20 cellular contexts compared by ENCODE assay signal in the genomic region with DNA sequence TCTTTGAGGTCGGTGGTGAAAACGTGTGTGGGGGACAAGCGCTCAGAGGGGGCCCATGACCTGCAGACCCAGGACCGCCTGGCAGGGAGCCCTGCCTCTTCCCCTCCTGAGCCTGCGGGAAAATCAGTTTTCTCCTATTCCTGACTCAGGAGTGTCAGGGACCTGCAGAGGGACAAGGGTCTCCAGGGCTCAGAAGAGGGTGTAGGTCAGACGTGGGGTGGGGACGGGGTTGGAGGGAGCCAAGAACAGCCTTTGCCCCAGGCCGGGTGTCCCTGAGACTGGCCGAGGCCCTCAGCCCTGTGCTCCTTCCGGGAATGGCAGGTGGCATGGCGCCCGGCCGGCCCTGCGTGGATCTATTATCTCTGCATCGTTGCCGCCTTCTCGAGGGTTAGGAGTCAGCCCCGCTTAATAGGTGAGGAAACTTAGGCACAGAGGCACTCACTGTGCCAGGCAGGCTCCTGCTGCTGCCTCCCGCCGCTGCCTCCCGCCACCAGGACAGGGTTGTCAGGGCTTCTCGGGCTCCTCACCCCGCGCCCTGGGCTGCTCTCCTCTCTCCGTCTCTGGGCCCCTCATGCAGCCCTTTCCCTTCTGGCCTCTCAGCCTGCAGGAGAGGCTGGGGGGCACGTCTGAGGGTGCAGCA. TPM values are rescaled to one million over a fixed set of nuclear protein-coding genes. Genes with fewer than 3 reads are reported as not detected.
DNase-seq lines count a peak whose midpoint lies in the region; FAIRE-seq and TF ChIP-seq lines count a peak whose summit lies in the region.
"Had no signal": no experiment of that assay in that cellular context is flagged by ENCODE, and none has a peak within 500 bp of the region (broad histone marks: within the 10 kb centered on the region; RNA-seq: fewer than 3 reads in every experiment).

No MANE protein-coding gene starts in this region.

- H3K4me2 ChIP-seq in osteoblast (ENCODE audit: insufficient read depth, low read length) = no peak overlapping the region
- H3K4me2 ChIP-seq: GM23338 had no signal

- no peak overlapping the region for H2AFZ ChIP-seq in osteoblast (ENCODE audit: low read length)
- H2AFZ ChIP-seq: GM23338 had no signal

- H3K27me3 ChIP-seq in osteoblast (ENCODE audit: insufficient read depth, low read length) (no peaks in the 10 kb centered on the region), right atrium auricular region (no peaks in the 10 kb centered on the region)

- H3K4me3 ChIP-seq in kidney (ENCODE audit: low read length in 2 of 2) (no peak overlapping the region), osteoblast (ENCODE audit: insufficient read depth, low read length) (no peak overlapping the region), right atrium auricular region (no peak overlapping the region)
- H3K4me3 ChIP-seq: GM23338 had no signal

- no peak overlapping the region for H3K9ac ChIP-seq in kidney (ENCODE audit: low read length in 2 of 2)

- peak; percentile 44 for DNase-seq in kidney
- DNase-seq in osteoblast (ENCODE audit: insufficient read length, low spot score, missing footprints) = peak; percentile 51
- no peak for DNase-seq in cerebellum (ENCODE audit: low spot score)
- no peak for DNase-seq in LoVo (ENCODE audit: low spot score)
- DNase-seq in right atrium auricular region (ENCODE audit: low spot score) = no peak
- DNase-seq: C1 segment of cervical spinal cord; Calu3; CD4-positive, alpha-beta memory T cell; COR-L47; DMS53; DMS79 treated with DMSO at 0.1 percent for 48 hours; GF-D8; H9 had no signal

- no peaks in the 10 kb centered on the region for H3K79me2 ChIP-seq in osteoblast (ENCODE audit: insufficient read depth, low read length)

- H4K20me1 ChIP-seq in osteoblast (ENCODE audit: insufficient read depth, low read length) = no peaks in the 10 kb centered on the region

- peak overlapping the region; percentile 24 for H3K27ac ChIP-seq in angular gyrus (ENCODE audit: low read depth, low read length)
- H3K27ac ChIP-seq in cingulate gyrus (ENCODE audit: low read depth, low read length) = peak overlapping the region; percentile 19
- H3K27ac ChIP-seq in kidney (ENCODE audit: low read depth in 2 of 2, low read length in 2 of 2) = no peak overlapping the region
- H3K27ac ChIP-seq in osteoblast (ENCODE audit: low read depth, low read length) = no peak overlapping the region
- H3K27ac ChIP-seq in right atrium auricular region = no peak overlapping the region

- intact Hi-C loops in kidney (cut with DNase I) = no loop called here

- no peaks in the 10 kb centered on the region for H3K36me3 ChIP-seq in kidney (ENCODE audit: control insufficient read depth in 1 of 2, insufficient read depth in 2 of 2, low read length in 2 of 2)
- H3K36me3 ChIP-seq in osteoblast (ENCODE audit: insufficient read depth, low read length) = no peaks in the 10 kb centered on the region
- no peaks in the 10 kb centered on the region for H3K36me3 ChIP-seq in right atrium auricular region

- FAIRE-seq in kidney (lab: Jason Lieb, UNC) = no peak
- FAIRE-seq: GM12891, GM18507 had no signal

- H3K9me3 ChIP-seq in kidney (ENCODE audit: control insufficient read depth in 1 of 2, low read length in 2 of 2) (no peaks in the 10 kb centered on the region), osteoblast (ENCODE audit: low read depth, low read length) (no peaks in the 10 kb centered on the region), right atrium auricular region (no peaks in the 10 kb centered on the region)

- no peaks in the 10 kb centered on the region for H3K4me1 ChIP-seq in kidney (ENCODE audit: control insufficient read depth in 1 of 2, insufficient read depth in 1 of 2, low read depth in 1 of 2, low read length in 2 of 2)
- H3K4me1 ChIP-seq in osteoblast (ENCODE audit: insufficient read depth, low read length) = no peaks in the 10 kb centered on the region
- no peaks in the 10 kb centered on the region for H3K4me1 ChIP-seq in right atrium auricular region

- TF ChIP-seq CTCF in kidney (IDR thresholded peaks at IDR 0.05; ENCODE audit: borderline replicate concordance, extremely low read depth, insufficient read depth) = no peak
- TF ChIP-seq CTCF in osteoblast (IDR thresholded peaks at IDR 0.05; ENCODE audit: extremely low read depth, low read depth, low read length) = no peak
- no peak for TF ChIP-seq CTCF in right atrium auricular region (IDR thresholded peaks at IDR 0.05)

RNA-seq across cellular contexts. Expression of gene AJAP1, which starts 37.5 kb away (rescaled TPM):
- total RNA-seq in kidney = 5.5 TPM
- 2.7 TPM for polyA plus RNA-seq in kidney (ENCODE audit: insufficient read depth, low read depth, low replicate concordance)
- 0.29 and 1.1 TPM in 2 replicates for total RNA-seq in osteoblast
- total RNA-seq in cerebellum = 12.3 TPM
- total RNA-seq in right atrium auricular region = under 1 TPM; 0.04 to 0.08 TPM
- total RNA-seq: A172, A673, Calu3, GM23338 had no signal
- polyA plus RNA-seq: CD4-positive, alpha-beta memory T cell; GM23338 had no signal

Comparison
In these comparisons a context has a peak if more than half of its experiments do, and no peak if none do; other contexts are left out.
1. H3K27ac ChIP-seq: peak in angular gyrus (single experiment) and cingulate gyrus (single experiment); none in kidney (0 of 2), osteoblast (single experiment) and right atrium auricular region (0 of 2).
2. DNase-seq: peak in kidney (single experiment) and osteoblast (single experiment); none in cerebellum (single experiment), LoVo (single experiment) and right atrium auricular region (single experiment).